Comparison of ENCODE assay signal across 20 cellular contexts in genomic region chr14:44941591-44941990, GRCh38. TPM values are rescaled to one million over a fixed set of nuclear protein-coding genes. Genes with fewer than 3 reads are reported as not detected.
A peak's percentile ranks its signal among the peaks of the same experiment; 100 is the strongest.
DNase-seq lines count a peak whose midpoint lies in the region; ATAC-seq and TF ChIP-seq lines count a peak whose summit lies in the region.
"Had no signal": no experiment of that assay in that cellular context is flagged by ENCODE, and none has a peak within 500 bp of the region (broad histone marks: within the 10 kb centered on the region; RNA-seq: fewer than 3 reads in every experiment).

No MANE protein-coding gene starts in this region.

- H3K9me3 Mint-ChIP-seq in T-helper 2 cell treated with Interferon-gamma antibody and Interleukin-4, amounts not matched to agents 5 μg/mL and 100 μg/mL, for 36 hours: no peaks in the 10 kb centered on the region
- H3K9me3 Mint-ChIP-seq in endodermal cell: peaks cover 32% of the 10 kb centered on the region

- H3K27me3 ChIP-seq in GM23248 (replicated peaks; ENCODE audit: insufficient read depth) (no peaks in the 10 kb centered on the region), SJCRH30 (no peaks in the 10 kb centered on the region), endodermal cell (ENCODE audit: control insufficient read depth, insufficient read depth, low read length, poor library complexity, severe bottlenecking) (no peaks in the 10 kb centered on the region)
- H3K27me3 ChIP-seq: BLaER1 treated with 17β-estradiol and CSF1 and Interleukin-3, amounts not matched to agents 10 nM and 100 nM had no signal

- H3F3A ChIP-seq in GM23248 (ENCODE audit: insufficient read depth): peaks cover 28% of the 10 kb centered on the region

- in situ Hi-C loops in GM23248 (cut with MboI): no loop called here

- H4K20me1 ChIP-seq in GM23248 (ENCODE audit: insufficient read depth): no peaks in the 10 kb centered on the region

- peaks cover 14% of the 10 kb centered on the region for H3K36me3 ChIP-seq in GM23248 (ENCODE audit: low read depth)
- peaks cover 22% of the 10 kb centered on the region; the same call in 1 of the 2 replicates for H3K36me3 ChIP-seq in SJCRH30
- H3K36me3 ChIP-seq in endodermal cell (ENCODE audit: control insufficient read depth, insufficient read depth, low read length): peaks cover 82% of the 10 kb centered on the region

- no peak overlapping the region for H3K4me3 ChIP-seq in AG10803 (ENCODE audit: low read length)
- H3K4me3 ChIP-seq in GM23248: no peak overlapping the region
- no peak overlapping the region for H3K4me3 ChIP-seq in fibroblast of the aortic adventitia (ENCODE audit: low read depth, low read length)
- H3K4me3 ChIP-seq in SJCRH30: no peak overlapping the region
- H3K4me3 ChIP-seq in endodermal cell (ENCODE audit: low read length): no peak overlapping the region
- H3K4me3 ChIP-seq: BLaER1 treated with 17β-estradiol and CSF1 and Interleukin-3, amounts not matched to agents 10 nM and 100 nM had no signal

- peaks cover 22% of the 10 kb centered on the region for H3K4me1 Mint-ChIP-seq in T-helper 2 cell treated with Interferon-gamma antibody and Interleukin-4, amounts not matched to agents 5 μg/mL and 100 μg/mL, for 36 hours (ENCODE audit: low read depth)
- peaks cover 2% of the 10 kb centered on the region for H3K4me1 Mint-ChIP-seq in endodermal cell

- H3K27ac ChIP-seq in GM23248: no peak overlapping the region
- no peak overlapping the region for H3K27ac ChIP-seq in SJCRH30
- H3K27ac ChIP-seq in endodermal cell (ENCODE audit: low read depth, low read length): no peak overlapping the region
- H3K27ac ChIP-seq: BLaER1 treated with 17β-estradiol and CSF1 and Interleukin-3, amounts not matched to agents 10 nM and 100 nM; HL-60 had no signal

- H2AFZ ChIP-seq in GM23248: no peak overlapping the region

- peaks cover 62% of the 10 kb centered on the region for H3K36me3 Mint-ChIP-seq in T-helper 2 cell treated with Interferon-gamma antibody and Interleukin-4, amounts not matched to agents 5 μg/mL and 100 μg/mL, for 36 hours (ENCODE audit: low read depth)
- peaks cover 71% of the 10 kb centered on the region for H3K36me3 Mint-ChIP-seq in endodermal cell (ENCODE audit: low read depth)

- H3K4me2 ChIP-seq in GM23248 (ENCODE audit: unreplicated experiment): no peak overlapping the region
- H3K4me2 ChIP-seq: BLaER1 treated with 17β-estradiol and CSF1 and Interleukin-3, amounts not matched to agents 10 nM and 100 nM had no signal

- no peaks in the 10 kb centered on the region for H3K9me2 ChIP-seq in GM23248 (ENCODE audit: insufficient read depth)

- peaks cover 40% of the 10 kb centered on the region for H3K4me1 ChIP-seq in GM23248 (ENCODE audit: insufficient read depth)
- no peaks in the 10 kb centered on the region for H3K4me1 ChIP-seq in SJCRH30
- no peaks in the 10 kb centered on the region for H3K4me1 ChIP-seq in endodermal cell (ENCODE audit: control insufficient read depth, insufficient read depth, low read length)
- H3K4me1 ChIP-seq: BLaER1 treated with 17β-estradiol and CSF1 and Interleukin-3, amounts not matched to agents 10 nM and 100 nM had no signal

- peak overlapping the region; percentile 25 for H3K4me3 Mint-ChIP-seq in T-helper 2 cell treated with Interferon-gamma antibody and Interleukin-4, amounts not matched to agents 5 μg/mL and 100 μg/mL, for 36 hours
- H3K4me3 Mint-ChIP-seq in endodermal cell: no peak overlapping the region

- H3K79me2 ChIP-seq in GM23248 (ENCODE audit: insufficient read depth): peaks cover 70% of the 10 kb centered on the region

- no peaks in the 10 kb centered on the region for H3K9me3 ChIP-seq in GM23248 (ENCODE audit: low read depth)
- 0 out of 2 replicates have a peak, but pooled peaks cover 8% of the 10 kb centered on the region for H3K9me3 ChIP-seq in SJCRH30 (replicated peaks)
- H3K9me3 ChIP-seq in endodermal cell (ENCODE audit: control insufficient read depth, low read length): peaks cover 40% of the 10 kb centered on the region

- 65 to 67% methylated on average over 2 of the region's 2 CpGs for WGBS in GM23248 (ENCODE audit: low coverage in 1 of 2, low lambda C conversion rate in 2 of 2, missing lambda C conversion rate in 2 of 2), 2 experiments
- 89 to 98% methylated on average over 1 to 2 of the region's 2 CpGs for WGBS in endodermal cell (ENCODE audit: insufficient coverage in 1 of 2, insufficient read length in 1 of 2), 2 experiments

- TF ChIP-seq CTCF in AG10803 (conservative IDR thresholded peaks at IDR 0.05; ENCODE audit: low read length): no peak
- TF ChIP-seq CTCF in fibroblast of the aortic adventitia (IDR thresholded peaks at IDR 0.05; ENCODE audit: insufficient read depth, low read length): no peak
- no peak for TF ChIP-seq CTCF in endodermal cell (conservative IDR thresholded peaks at IDR 0.05)

- no peak for DNase-seq in T-helper 2 cell treated with Interferon-gamma antibody and Interleukin-4, amounts not matched to agents 5 μg/mL and 100 μg/mL, for 36 hours (ENCODE audit: low spot score)
- DNase-seq in T-helper 2 cell (no peak), AG10803 (ENCODE audit: low read depth) (peak; percentile 73), GM23248 (peak; percentile 37), fibroblast of the aortic adventitia (ENCODE audit: low read depth) (peak; percentile 25), SJCRH30 (no peak), endodermal cell (no peak)
- DNase-seq: 8988T, COR-L47, HCEC 1CT, Kasumi-1, MM.1S, NCI-H1105, NCI-H1694, NCI-H2227 treated with DMSO at 0.1 percent for 48 hours, NCI-H524 had no signal

- H3K27ac Mint-ChIP-seq in T-helper 2 cell treated with Interferon-gamma antibody and Interleukin-4, amounts not matched to agents 5 μg/mL and 100 μg/mL, for 36 hours: peak overlapping the region; percentile 60
- H3K27ac Mint-ChIP-seq in endodermal cell: no peak overlapping the region

- H3K9ac ChIP-seq in GM23248 (no peak overlapping the region), endodermal cell (ENCODE audit: extremely low read depth, low read length, poor library complexity, severe bottlenecking) (no peak overlapping the region)
- H3K9ac ChIP-seq: BLaER1 treated with 17β-estradiol and CSF1 and Interleukin-3, amounts not matched to agents 10 nM and 100 nM had no signal

- no peaks in the 10 kb centered on the region for H3K27me3 Mint-ChIP-seq in T-helper 2 cell treated with Interferon-gamma antibody and Interleukin-4, amounts not matched to agents 5 μg/mL and 100 μg/mL, for 36 hours (ENCODE audit: low read depth)
- H3K27me3 Mint-ChIP-seq in endodermal cell (ENCODE audit: insufficient read depth): no peaks in the 10 kb centered on the region
- H3K27me3 Mint-ChIP-seq: IgD-negative memory B cell had no signal

- no peak for ATAC-seq in GM18519 (IDR thresholded peaks at IDR 0.05; ENCODE audit: low FRiP score, unreplicated experiment)

RNA-seq across cellular contexts. Expression of gene KLHL28, which starts 20.2 kb away (rescaled TPM):
- 10.3 and 11.9 TPM in 2 replicates for total RNA-seq in GM23248 (2014; rRNA removed; shearing (Covaris generic))
- polyA plus RNA-seq in GM23248 (2016; fragmentation: Nextera tagmentation; extraction: Ambion mirVana): 10.9 and 13.1 TPM in 2 replicates
- total RNA-seq in fibroblast of the aortic adventitia (ENCODE audit: low replicate concordance) (14.2 and 21.5 TPM in 2 replicates), endodermal cell (10 to 100 TPM; 18.6 to 20.3 TPM)
- 9.4 and 10.7 TPM in 2 replicates for total RNA-seq in SJCRH30 (2014; rRNA removed; shearing (Covaris generic))
- polyA plus RNA-seq in endodermal cell (2013, experiment 1 of 2): 15.1 TPM
- 14.3 TPM for polyA plus RNA-seq in endodermal cell (2013, experiment 2 of 2)

RNA-seq across cellular contexts. Expression of gene TOGARAM1, which starts 20.4 kb away (rescaled TPM):
- total RNA-seq in GM23248 (2014; rRNA removed; shearing (Covaris generic)): 12.2 and 14.4 TPM in 2 replicates
- 8.7 and 10.5 TPM in 2 replicates for polyA plus RNA-seq in GM23248 (2016; fragmentation: Nextera tagmentation; extraction: Ambion mirVana)
- total RNA-seq in fibroblast of the aortic adventitia (ENCODE audit: low replicate concordance): 20.0 and 34.0 TPM in 2 replicates
- 18.6 and 21.9 TPM in 2 replicates for total RNA-seq in SJCRH30 (2014; rRNA removed; shearing (Covaris generic))
- 10 to 100 TPM; 12.3 to 13.7 TPM for total RNA-seq in endodermal cell
- 12.6 TPM for polyA plus RNA-seq in endodermal cell (2013, experiment 1 of 2)
- polyA plus RNA-seq in endodermal cell (2013, experiment 2 of 2): 15.6 TPM

Comparison
In these comparisons a context has a peak if more than half of its experiments do, and no peak if none do; other contexts are left out.
1. DNase-seq: peak in AG10803 (single experiment), GM23248 (single experiment) and fibroblast of the aortic adventitia (single experiment); none in T-helper 2 cell treated with Interferon-gamma antibody and Interleukin-4, amounts not matched to agents 5 μg/mL and 100 μg/mL, for 36 hours (single experiment), T-helper 2 cell (0 of 5), SJCRH30 (0 of 2) and endodermal cell (single experiment).